In genomic region chr1:176705585-176705984, GRCh38 we compare ENCODE assay signal across 16 cellular contexts.
DNase-seq lines count a peak whose midpoint lies in the region; ATAC-seq and TF ChIP-seq lines count a peak whose summit lies in the region.
"Had no signal": no experiment of that assay in that cellular context is flagged by ENCODE, and none has a peak within 500 bp of the region (broad histone marks: within the 10 kb centered on the region; RNA-seq: fewer than 3 reads in every experiment).

No MANE protein-coding gene starts in this region.

- intact Hi-C loops in CD14-positive monocyte (cut with micrococcal nuclease), result no loop called here

- no peaks in the 10 kb centered on the region for H3K27me3 ChIP-seq in foreskin keratinocyte
- H3K27me3 ChIP-seq: BLaER1 had no signal

- no peak overlapping the region for H3K27ac ChIP-seq in foreskin keratinocyte
- H3K27ac ChIP-seq: 22Rv1, A549, BLaER1 had no signal

- POLR2A ChIA-PET in WTC11 (lab: Charles Lee), result no interaction called here

- H3K36me3 Mint-ChIP-seq in WTC11 (no peaks in the 10 kb centered on the region), CD14-positive monocyte (no peaks in the 10 kb centered on the region)
- H3K36me3 Mint-ChIP-seq: CD4-positive, CD25-positive, alpha-beta regulatory T cell; CD8-positive, alpha-beta memory T cell had no signal

- H3K9me3 Mint-ChIP-seq in WTC11 (no peaks in the 10 kb centered on the region), CD14-positive monocyte (peaks cover 0 to 2% (median 0%) of the 10 kb centered on the region in 7 donors)

- H3K27me3 Mint-ChIP-seq in WTC11 (ENCODE audit: low read depth), result no peaks in the 10 kb centered on the region
- H3K27me3 Mint-ChIP-seq in CD14-positive monocyte (ENCODE audit: low read depth in 3 of 3), result peaks cover 0 to 3% (median 2%) of the 10 kb centered on the region in 3 donors
- H3K27me3 Mint-ChIP-seq: CD8-positive, alpha-beta memory T cell had no signal

- no peak overlapping the region for H3K27ac Mint-ChIP-seq in WTC11
- H3K27ac Mint-ChIP-seq in CD14-positive monocyte, result no peak overlapping the region
- H3K27ac Mint-ChIP-seq: CD4-positive, CD25-positive, alpha-beta regulatory T cell; CD8-positive, alpha-beta memory T cell had no signal

- CTCF ChIA-PET in WTC11 (lab: Charles Lee), result interaction anchor here (0.8 to 1.9 kb wide), 6 partner anchors 14 to 192 kb away, joined by 3 to 11 read pairs (median 4); no protein-coding TSS in a partner anchor

- H3K4me1 ChIP-seq in foreskin keratinocyte, result no peaks in the 10 kb centered on the region
- H3K4me1 ChIP-seq: A549 had no signal

- no peaks in the 10 kb centered on the region for H3K4me1 Mint-ChIP-seq in WTC11
- H3K4me1 Mint-ChIP-seq in CD14-positive monocyte, result no peaks in the 10 kb centered on the region
- H3K4me1 Mint-ChIP-seq: CD4-positive, CD25-positive, alpha-beta regulatory T cell; CD8-positive, alpha-beta memory T cell had no signal

- ATAC-seq in WTC11 (peak; percentile 59), foreskin keratinocyte (no peak)
- no peak for ATAC-seq in activated CD4-positive, CD25-positive, alpha-beta regulatory T cell treated with anti-CD3 and anti-CD28 coated beads, Interleukin-2, amount 50 U/mL, for 24 hours
- ATAC-seq: A549 had no signal

- DNase-seq in NCI-H82 (lab: John Stamatoyannopoulos, UW) (peak; percentile 20), NCI-H82 treated with DMSO at 0.1 percent for 48 hours (lab: John Stamatoyannopoulos, UW; ENCODE audit: unreplicated experiment) (no peak), WTC11 (ENCODE audit: low spot score) (no peak), foreskin keratinocyte (no peak), KG1 (lab: John Stamatoyannopoulos, UW) (no peak), CD14-positive monocyte (ENCODE audit: low spot score) (no peak)
- DNase-seq: CD4-positive, CD25-positive, alpha-beta regulatory T cell; CD8-positive, alpha-beta memory T cell; COR-L47; IMR-90; Kasumi-1; KBM-7 had no signal

- TF ChIP-seq CTCF in WTC11 (IDR thresholded peaks at IDR 0.05), result no peak
- peak; percentile 9 for TF ChIP-seq CTCF in foreskin keratinocyte (conservative IDR thresholded peaks at IDR 0.05)
- no peak for TF ChIP-seq CTCF in CD14-positive monocyte (IDR thresholded peaks at IDR 0.05)

- H3K4me3 Mint-ChIP-seq in WTC11 (no peak overlapping the region), CD14-positive monocyte (no peak overlapping the region)
- H3K4me3 Mint-ChIP-seq: CD4-positive, CD25-positive, alpha-beta regulatory T cell; CD8-positive, alpha-beta memory T cell had no signal

TF ChIP-seq in WTC11, 78 proteins besides CTCF, POLR2A, EP300 and RAD21:
- TF ChIP-seq PRRX2 (CRISPR knock-in tag; IDR thresholded peaks at IDR 0.05), result no peak
- TF ChIP-seq SP1 (CRISPR knock-in tag; conservative IDR thresholded peaks at IDR 0.05), result no peak
- TF ChIP-seq KAT7 (CRISPR knock-in tag; IDR thresholded peaks at IDR 0.05; ENCODE audit: borderline replicate concordance), result no peak
- no peak for TF ChIP-seq TCF7 (CRISPR knock-in tag; IDR thresholded peaks at IDR 0.05; ENCODE audit: low read depth)
- no peak for TF ChIP-seq USF2 (CRISPR knock-in tag; IDR thresholded peaks at IDR 0.05)
- TF ChIP-seq, protein P1, sequence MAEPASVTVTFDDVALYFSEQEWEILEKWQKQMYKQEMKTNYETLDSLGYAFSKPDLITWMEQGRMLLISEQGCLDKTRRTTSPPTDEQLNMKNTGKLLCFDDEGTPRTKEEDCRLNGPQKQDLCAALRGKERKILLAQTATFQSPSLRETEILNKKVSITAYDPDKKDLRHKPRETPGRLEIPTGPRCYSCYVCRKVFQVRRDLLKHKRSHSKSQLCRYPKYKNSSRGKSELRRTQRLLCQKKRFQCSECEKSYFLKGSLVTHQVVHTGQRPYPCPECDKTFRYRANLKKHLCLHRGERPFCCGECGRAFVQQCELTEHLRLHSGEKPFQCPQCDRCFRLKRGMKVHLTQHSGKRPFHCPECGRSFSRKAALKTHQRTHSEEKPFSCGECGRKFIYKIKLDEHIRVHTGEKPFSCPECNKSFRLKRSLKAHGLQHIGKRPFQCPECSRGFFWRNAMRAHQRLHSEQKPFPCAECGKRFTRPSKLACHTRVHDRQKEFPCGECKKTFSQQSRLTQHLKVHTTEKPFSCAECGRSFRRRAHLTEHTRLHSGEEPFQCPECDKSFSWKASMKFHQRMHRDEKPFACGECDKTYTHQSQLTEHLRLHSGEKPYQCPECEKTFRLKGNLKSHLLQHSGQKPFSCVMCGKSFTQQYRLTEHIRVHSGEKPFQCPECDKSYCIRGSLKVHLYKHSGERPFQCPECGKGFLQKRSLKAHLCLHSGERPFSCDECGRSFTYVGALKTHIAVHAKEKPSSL (CRISPR knock-in tag; conservative IDR thresholded peaks at IDR 0.05), result no peak
- TF ChIP-seq ESRRA (CRISPR knock-in tag; IDR thresholded peaks at IDR 0.05; ENCODE audit: borderline replicate concordance), result no peak
- TF ChIP-seq TP53 (CRISPR knock-in tag; IDR thresholded peaks at IDR 0.05), result no peak
- no peak for TF ChIP-seq IRF1 (CRISPR knock-in tag; IDR thresholded peaks at IDR 0.05)
- TF ChIP-seq MLX (CRISPR knock-in tag; IDR thresholded peaks at IDR 0.05), result no peak
- TF ChIP-seq ELF4 (CRISPR knock-in tag; IDR thresholded peaks at IDR 0.05; ENCODE audit: low read depth), result no peak
- TF ChIP-seq ZNF416 (CRISPR knock-in tag; IDR thresholded peaks at IDR 0.05), result no peak
- TF ChIP-seq EMX1 (CRISPR knock-in tag; IDR thresholded peaks at IDR 0.05), result no peak
- no peak for TF ChIP-seq E2F5 (CRISPR knock-in tag; IDR thresholded peaks at IDR 0.05)
- TF ChIP-seq FOXJ3 (CRISPR knock-in tag; IDR thresholded peaks at IDR 0.05; ENCODE audit: borderline replicate concordance), result no peak
